In the genomic region with DNA sequence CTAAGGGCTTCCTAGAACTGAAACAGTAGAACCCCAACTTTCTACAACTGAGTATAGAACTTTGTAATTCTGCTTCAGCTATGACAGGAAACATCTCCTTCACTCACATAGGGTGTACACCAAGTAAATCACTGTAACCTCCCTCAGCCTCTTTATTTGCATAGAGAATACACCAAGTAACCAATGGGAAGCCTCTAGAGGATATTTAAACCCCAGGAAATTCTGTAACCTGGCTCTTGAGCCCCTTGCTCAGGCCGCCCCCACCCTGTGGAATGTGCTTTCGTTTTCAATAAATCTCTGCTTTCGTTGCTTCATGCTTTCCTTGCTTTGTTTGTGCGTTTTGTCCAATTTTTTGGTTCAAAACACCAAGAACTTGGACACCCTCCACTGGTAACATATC, we compare ENCODE assay signal across 20 cellular contexts.
DNase-seq lines count a peak whose midpoint lies in the region; ATAC-seq and TF ChIP-seq lines count a peak whose summit lies in the region.
"Had no signal": no experiment of that assay in that cellular context is flagged by ENCODE, and none has a peak within 500 bp of the region (broad histone marks: within the 10 kb centered on the region; RNA-seq: fewer than 3 reads in every experiment).

No MANE protein-coding gene starts in this region.

- H3K9me3 ChIP-seq in RWPE2 (ENCODE audit: severe bottlenecking) (no peaks in the 10 kb centered on the region), iPS-20b (ENCODE audit: insufficient read depth, low read depth, low read length) (no peaks in the 10 kb centered on the region), adrenal gland (replicated peaks in 1 of 3) (no peaks in the 10 kb centered on the region)
- H3K9me3 ChIP-seq: pancreas, uterus had no signal

- peaks cover 7% of the 10 kb centered on the region for H3K27me3 ChIP-seq in RWPE2 (ENCODE audit: insufficient read depth, poor library complexity, severe bottlenecking)
- no peaks in the 10 kb centered on the region for H3K27me3 ChIP-seq in iPS-20b (ENCODE audit: insufficient read depth, low read length)
- peaks cover 6% of the 10 kb centered on the region for H3K27me3 ChIP-seq in adrenal gland
- H3K27me3 ChIP-seq: pancreas, uterus had no signal

- no peak for TF ChIP-seq CTCF in RWPE2 (IDR thresholded peaks at IDR 0.05; ENCODE audit: poor library complexity, severe bottlenecking)
- no peak for TF ChIP-seq CTCF in adrenal gland (IDR thresholded peaks at IDR 0.05)

- no peak for TF ChIP-seq POLR2A in adrenal gland (IDR thresholded peaks at IDR 0.05)

- DNase-seq in Daoy (ENCODE audit: low read depth) (peak; percentile 37), RWPE2 (ENCODE audit: low spot score) (no peak), renal cortical epithelial cell (ENCODE audit: low read depth) (peak; percentile 55), adrenal gland (no peak)
- DNase-seq: activated CD4-positive, alpha-beta T cell treated with anti-CD3 and anti-CD28 coated beads, Interleukin-2, amount 50 U/mL, for 1 hour; erythroblast; GF-D8; hippocampal formation; mesenchymal stem cell; naive B cell; NCI-H2081 treated with DMSO at 0.1 percent for 48 hours; NCI-H446 treated with DMSO at 0.1 percent for 48 hours; pancreas; uterus had no signal

- peak overlapping the region; percentile 63; the same call in 1 of the 2 replicates for H3K9ac ChIP-seq in iPS-20b (ENCODE audit: low read depth, low read length)

- H3K4me1 ChIP-seq in RWPE2 (ENCODE audit: insufficient read depth, poor library complexity, severe bottlenecking) (no peaks in the 10 kb centered on the region), iPS-20b (ENCODE audit: insufficient read depth, low read length) (no peaks in the 10 kb centered on the region), adrenal gland (replicated peaks in 1 of 2) (no peaks in the 10 kb centered on the region)
- H3K4me1 ChIP-seq: pancreas, uterus had no signal

- no peak overlapping the region for H3K4me3 ChIP-seq in RWPE2 (ENCODE audit: severe bottlenecking)
- H3K4me3 ChIP-seq in iPS-20b (ENCODE audit: low read length): peak overlapping the region; percentile 15; the same call in 1 of the 2 replicates
- H3K4me3 ChIP-seq in adrenal gland: no peak overlapping the region
- H3K4me3 ChIP-seq: pancreas, uterus had no signal

- intact Hi-C loops in adrenal gland (cut with DNase I): no loop called here

- 52 to 72% (median 63%) methylated on average over 4 of the region's 4 CpGs for WGBS in adrenal gland, 4 donors

- no peaks in the 10 kb centered on the region for H3K36me3 ChIP-seq in RWPE2 (ENCODE audit: low read depth)
- no peaks in the 10 kb centered on the region for H3K36me3 ChIP-seq in iPS-20b (ENCODE audit: insufficient read depth, low read depth, low read length)
- H3K36me3 ChIP-seq in adrenal gland (replicated peaks in 1 of 2): no peaks in the 10 kb centered on the region
- H3K36me3 ChIP-seq: pancreas, uterus had no signal

- peak; percentile 31; the same call in 2 of the 3 replicates for ATAC-seq in RWPE2 (ENCODE audit: low read depth)
- no peak for ATAC-seq in HG03108 (IDR thresholded peaks at IDR 0.05; ENCODE audit: unreplicated experiment)
- ATAC-seq in HG02678 (IDR thresholded peaks at IDR 0.05; ENCODE audit: unreplicated experiment): no peak
- no peak for ATAC-seq in HG03469 (IDR thresholded peaks at IDR 0.05; ENCODE audit: unreplicated experiment)
- ATAC-seq: CD8-positive, alpha-beta T cell; pancreas had no signal

- H3K27ac ChIP-seq in RWPE2 (ENCODE audit: poor library complexity, severe bottlenecking) (no peak overlapping the region), iPS-20b (ENCODE audit: low read length) (no peak overlapping the region), adrenal gland (no peak overlapping the region)
- H3K27ac ChIP-seq: pancreas, uterus, VCaP had no signal

Comparison
In these comparisons a context has a peak if more than half of its experiments do, and no peak if none do; other contexts are left out.
1. DNase-seq: peak in Daoy (single experiment) and renal cortical epithelial cell (single experiment); none in RWPE2 (single experiment) and adrenal gland (0 of 7).